In the genomic region with DNA sequence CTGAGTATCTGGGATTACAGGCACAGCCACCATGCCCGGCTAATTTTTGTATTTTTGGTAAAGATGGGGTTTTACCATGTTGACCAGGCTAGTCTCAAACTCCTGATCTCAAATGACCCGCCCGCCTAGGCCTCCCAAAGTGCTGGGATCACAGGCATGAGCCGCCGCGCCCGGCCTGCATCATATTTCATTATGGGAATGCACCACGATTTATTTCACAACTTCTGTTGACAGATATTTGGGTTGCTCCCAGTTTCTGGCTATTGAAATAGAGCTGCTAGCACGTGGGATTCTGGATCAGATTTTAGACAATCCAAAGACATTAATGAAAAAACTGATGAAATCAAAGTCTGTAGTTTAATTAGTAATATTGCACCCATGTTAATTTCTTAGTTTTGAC, we compare ENCODE assay signal across 20 cellular contexts. TPM values are rescaled to one million over a fixed set of nuclear protein-coding genes. Genes with fewer than 3 reads are reported as not detected.
A peak's percentile ranks its signal among the peaks of the same experiment; 100 is the strongest.
DNase-seq lines count a peak whose midpoint lies in the region; ATAC-seq, FAIRE-seq and TF ChIP-seq lines count a peak whose summit lies in the region.
"Had no signal": no experiment of that assay in that cellular context is flagged by ENCODE, and none has a peak within 500 bp of the region (broad histone marks: within the 10 kb centered on the region; RNA-seq: fewer than 3 reads in every experiment).

No MANE protein-coding gene starts in this region.

- CTCF ChIA-PET in K562 (lab: Yijun Ruan, JAX; ENCODE audit: low intra/inter-chr PET ratio), result no interaction called here

- H3K4me1 ChIP-seq in K562 (replicated peaks in 1 of 2; ENCODE audit: control insufficient read depth in 2 of 2, insufficient read depth in 2 of 2, low read length in 2 of 2) (peaks cover 20 to 63% of the 10 kb centered on the region in 2 experiments), pancreas (no peaks in the 10 kb centered on the region), GM23338 (ENCODE audit: insufficient read depth) (peaks cover 8% of the 10 kb centered on the region; the same call in 1 of the 2 replicates)

- H3K27ac Mint-ChIP-seq in GM23338, result no peak overlapping the region

- no peak for TF ChIP-seq RAD21 in K562 (CRISPR knock-in tag; conservative IDR thresholded peaks at IDR 0.05 in 1 of 2, IDR thresholded peaks at IDR 0.05 in 1 of 2)

- no peaks in the 10 kb centered on the region for H3F3A ChIP-seq in GM23338 (replicated peaks; ENCODE audit: low read depth)

- no TSS peak for BruUV-seq in K562 (replicated peaks; lab: Mats Ljungman, UMichigan)

- H3K4me3 Mint-ChIP-seq in GM23338, result no peak overlapping the region

- H2AFZ ChIP-seq in K562 (ENCODE audit: low read depth, low read length) (no peak overlapping the region), GM23338 (no peak overlapping the region)

- no peak overlapping the region for H3K27ac ChIP-seq in K562 (ENCODE audit: extremely low read depth, low read depth, low read length)
- H3K27ac ChIP-seq in pancreas, result no peak overlapping the region
- no peak overlapping the region for H3K27ac ChIP-seq in GM23338 (ENCODE audit: low read depth)
- H3K27ac ChIP-seq: coronary artery, vagina had no signal

- intact Hi-C loops in K562 (cut with micrococcal nuclease), result no loop called here
- intact Hi-C loops in Right ventricle myocardium superior (cut with DNase I), result no loop called here
- intact Hi-C loops in pancreas (cut with DNase I), result no loop called here

- H3K9me2 ChIP-seq in GM23338 (ENCODE audit: insufficient read depth), result no peaks in the 10 kb centered on the region

- TF ChIP-seq POLR2A in K562 (conservative IDR thresholded peaks at IDR 0.05), result no peak

- H3K4me2 ChIP-seq in K562 (ENCODE audit: insufficient read depth, low read length) (no peak overlapping the region), GM23338 (no peak overlapping the region)

- in situ Hi-C loops in K562 (cut with MboI), result no loop called here
- in situ Hi-C loops in G401 (cut with HindIII; ENCODE audit: low sequenced_read_pairs), result no loop called here

- DNase-seq in HCEC 1CT (peak; percentile 47), K562 (ENCODE audit: extremely low read depth in 1 of 4, low spot score in 3 of 4) (no peak), Right ventricle myocardium superior (peak; percentile 87), pancreas (peak in 2 of 6 donors; percentile 13 to 42), GM23338 (ENCODE audit: low spot score) (no peak), G401 (ENCODE audit: low spot score) (no peak)
- DNase-seq: activated CD4-positive, alpha-beta T cell treated with anti-CD3 and anti-CD28 coated beads for 48 hours; activated CD8-positive, alpha-beta memory T cell treated with anti-CD3 and anti-CD28 coated beads, Interleukin-2, amount 50 U/mL, for 4 hours; aorta; EL; GOT3; Karpas-422; kidney; NCI-H1105; NCI-H774; SW 1271 had no signal

- H3K9me3 ChIP-seq in K562 (replicated peaks; ENCODE audit: control insufficient read depth, insufficient read depth, low read depth, low read length) (no peaks in the 10 kb centered on the region), pancreas (no peaks in the 10 kb centered on the region)
- H3K9me3 ChIP-seq: vagina had no signal

- H3K36me3 Mint-ChIP-seq in GM23338 (ENCODE audit: low read depth), result no peaks in the 10 kb centered on the region

- no peak for FAIRE-seq in K562 (lab: Jason Lieb, UNC)
- no peak for FAIRE-seq in pancreas (lab: Jason Lieb, UNC)
- FAIRE-seq: kidney had no signal

- peaks cover 6% of the 10 kb centered on the region for H3K27me3 Mint-ChIP-seq in GM23338 (ENCODE audit: insufficient read depth, low read depth, poor library complexity)

- TF ChIP-seq CTCF in K562 (IDR thresholded peaks at IDR 0.05 in 2 of 3, conservative IDR thresholded peaks at IDR 0.05 in 1 of 3; ENCODE audit: insufficient read depth in 2 of 3, low read depth in 1 of 3, low read length in 3 of 3) (no peak), pancreas (IDR thresholded peaks at IDR 0.05) (no peak), GM23338 (conservative IDR thresholded peaks at IDR 0.05; ENCODE audit: low read depth in 2 of 2) (no peak)

- H3K9me1 ChIP-seq in K562 (ENCODE audit: control insufficient read depth, insufficient read depth, low read length), result no peaks in the 10 kb centered on the region

- H3K4me1 Mint-ChIP-seq in GM23338, result peaks cover 22% of the 10 kb centered on the region

- ATAC-seq in K562 (no peak), Right ventricle myocardium superior (ENCODE audit: poor library complexity) (peak; percentile 90), pancreas (peak in 3 of 4 donors; percentile 53 to 62 (median 55)), HG03432 (IDR thresholded peaks at IDR 0.05; ENCODE audit: unreplicated experiment) (no peak), GM23338 (no peak), HG03108 (IDR thresholded peaks at IDR 0.05; ENCODE audit: unreplicated experiment) (no peak)

- H3K79me2 ChIP-seq in K562 (ENCODE audit: control insufficient read depth, insufficient read depth, low read length) (no peaks in the 10 kb centered on the region), GM23338 (replicated peaks; ENCODE audit: insufficient read depth) (no peaks in the 10 kb centered on the region)

- H3K36me3 ChIP-seq in K562 (ENCODE audit: control insufficient read depth, insufficient read depth, low read length), result no peaks in the 10 kb centered on the region
- H3K36me3 ChIP-seq in pancreas, result no peaks in the 10 kb centered on the region
- H3K36me3 ChIP-seq in GM23338 (ENCODE audit: insufficient read depth), result no peaks in the 10 kb centered on the region
- H3K36me3 ChIP-seq: vagina had no signal

- H3K9me3 Mint-ChIP-seq in GM23338, result no peaks in the 10 kb centered on the region; the same call in 2 of the 3 replicates

- no peaks in the 10 kb centered on the region for H3K27me3 ChIP-seq in K562 (ENCODE audit: control insufficient read depth in 2 of 2, insufficient read depth in 2 of 2, low read length in 2 of 2)
- no peaks in the 10 kb centered on the region for H3K27me3 ChIP-seq in pancreas
- no peaks in the 10 kb centered on the region for H3K27me3 ChIP-seq in GM23338 (ENCODE audit: insufficient read depth)
- H3K27me3 ChIP-seq: vagina had no signal

- H3K4me3 ChIP-seq in K562 (no peak overlapping the region), pancreas (no peak overlapping the region), GM23338 (no peak overlapping the region)
- H3K4me3 ChIP-seq: coronary artery, vagina had no signal

- TF ChIP-seq EP300 in K562 (IDR thresholded peaks at IDR 0.05; ENCODE audit: low read length), result no peak

- H4K20me1 ChIP-seq in K562 (replicated peaks; ENCODE audit: control insufficient read depth, insufficient read depth, low read length) (no peaks in the 10 kb centered on the region), GM23338 (replicated peaks; ENCODE audit: insufficient read depth) (no peaks in the 10 kb centered on the region)

- POLR2A ChIA-PET in K562 (lab: Yijun Ruan, JAX), result interaction anchor here (1.6 kb wide), 1 partner anchor 31 kb away, joined by 4 read pairs; no protein-coding TSS in a partner anchor

- WGBS in K562 (ENCODE audit: insufficient coverage, low coverage, missing lambda C conversion rate), result 66% methylated on average over 9 of the region's 9 CpGs
- WGBS in pancreas, 2 donors, result 35 to 38% methylated on average over 9 of the region's 9 CpGs

- H3K9ac ChIP-seq in K562 (ENCODE audit: insufficient read depth in 1 of 2, low read depth in 2 of 2, low read length in 2 of 2), result no peak overlapping the region

TF ChIP-seq in GM23338, 12 proteins besides CTCF, POLR2A, EP300 and RAD21:
- no peak for TF ChIP-seq CREB1 (CRISPR knock-in tag; IDR thresholded peaks at IDR 0.05; ENCODE audit: low read depth)
- no peak for TF ChIP-seq POLR2AphosphoS5 (IDR thresholded peaks at IDR 0.05; ENCODE audit: low read depth)
- no peak for TF ChIP-seq STAT1 (IDR thresholded peaks at IDR 0.05; ENCODE audit: unreplicated experiment)
- TF ChIP-seq JUNB (IDR thresholded peaks at IDR 0.05; ENCODE audit: unreplicated experiment), result no peak

RNA-seq across cellular contexts. Expression of gene FUBP3, which starts 48.4 kb away (rescaled TPM):
- 99.7 and 118 TPM in 2 replicates for total RNA-seq in K562 (2011; cell fraction: chromatin; rRNA removed; ENCODE audit: low replicate concordance)
- 54.1 and 60.0 TPM in 2 replicates for total RNA-seq in K562 (2011; cell fraction: nucleolus; rRNA removed)
- 85.2 and 92.0 TPM in 2 replicates for total RNA-seq in K562 (2011; cell fraction: nucleoplasm; rRNA removed)
- total RNA-seq in K562 (2014; rRNA removed), result 64.0 and 82.7 TPM in 2 replicates
- total RNA-seq in K562 (2014; rRNA removed; fragmentation: Illumina TruSeq; extraction: Trizol), result 41.0 and 43.2 TPM in 2 replicates
- 45.0 and 48.1 TPM in 2 replicates for total RNA-seq in K562 (2015; rRNA removed; fragmentation: Illumina TruSeq; extraction: Trizol)
- 51.7 and 54.0 TPM in 2 replicates for total RNA-seq in K562 (2021)
- 35.3 and 40.1 TPM in 2 replicates for polyA plus RNA-seq in K562 (2011; rRNA removed)
- 18.3 and 22.3 TPM in 2 replicates for polyA plus RNA-seq in K562 (2011; cell fraction: cytosol; rRNA removed)
- 86.0 and 122 TPM in 2 replicates for polyA plus RNA-seq in K562 (2011; cell fraction: nucleus; rRNA removed)
- 45.9 and 47.7 TPM in 2 replicates for polyA plus RNA-seq in K562 (2012)
- 57.0 and 70.8 TPM in 2 replicates for polyA plus RNA-seq in K562 (2014; fragmentation: Illumina TruSeq; extraction: Trizol)
- 1 to 10 TPM; 3.0 to 7.1 TPM for polyA plus RNA-seq in K562 (2014; fragmentation: Nextera tagmentation; extraction: Ambion mirVana)
- 56.8 and 68.9 TPM in 2 replicates for polyA plus RNA-seq in K562 (2014; rRNA removed)
- 36.6 and 40.7 TPM in 2 replicates for polyA minus RNA-seq in K562 (2011; rRNA and poly(A)+ RNA removed)
- polyA minus RNA-seq in K562 (2011; cell fraction: cytosol; rRNA and poly(A)+ RNA removed), result 19.4 and 26.0 TPM in 2 replicates
- 28.1 and 35.4 TPM in 2 replicates for polyA minus RNA-seq in K562 (2011; cell fraction: nucleus; rRNA and poly(A)+ RNA removed)
- total RNA-seq in Right ventricle myocardium superior, result 23.0 TPM
- total RNA-seq in pancreas, result 10 to 100 TPM; 17.0 to 25.9 (median 21.1) TPM
- 10 to 100 TPM; 25.4 to 27.8 TPM for polyA plus RNA-seq in pancreas
- 63.4 and 74.8 TPM in 2 replicates for total RNA-seq in GM23338 (2014; rRNA removed; shearing (Covaris generic))
- polyA plus RNA-seq in GM23338 (2016; fragmentation: Nextera tagmentation; extraction: Ambion mirVana), result 38.0 and 42.5 TPM in 2 replicates
- total RNA-seq in G401 (2014; rRNA removed; shearing (Covaris generic)), result 49.6 and 49.7 TPM in 2 replicates

Comparison
In these comparisons a context has a peak if more than half of its experiments do, and no peak if none do; other contexts are left out.
1. DNase-seq: peak in HCEC 1CT (single experiment) and Right ventricle myocardium superior (single experiment); none in K562 (0 of 4), GM23338 (single experiment) and G401 (single experiment).
2. ATAC-seq: peak in Right ventricle myocardium superior (single experiment) and pancreas (3 of 4); none in K562 (single experiment), HG03432 (single experiment), GM23338 (single experiment) and HG03108 (single experiment).